In the genomic region with DNA sequence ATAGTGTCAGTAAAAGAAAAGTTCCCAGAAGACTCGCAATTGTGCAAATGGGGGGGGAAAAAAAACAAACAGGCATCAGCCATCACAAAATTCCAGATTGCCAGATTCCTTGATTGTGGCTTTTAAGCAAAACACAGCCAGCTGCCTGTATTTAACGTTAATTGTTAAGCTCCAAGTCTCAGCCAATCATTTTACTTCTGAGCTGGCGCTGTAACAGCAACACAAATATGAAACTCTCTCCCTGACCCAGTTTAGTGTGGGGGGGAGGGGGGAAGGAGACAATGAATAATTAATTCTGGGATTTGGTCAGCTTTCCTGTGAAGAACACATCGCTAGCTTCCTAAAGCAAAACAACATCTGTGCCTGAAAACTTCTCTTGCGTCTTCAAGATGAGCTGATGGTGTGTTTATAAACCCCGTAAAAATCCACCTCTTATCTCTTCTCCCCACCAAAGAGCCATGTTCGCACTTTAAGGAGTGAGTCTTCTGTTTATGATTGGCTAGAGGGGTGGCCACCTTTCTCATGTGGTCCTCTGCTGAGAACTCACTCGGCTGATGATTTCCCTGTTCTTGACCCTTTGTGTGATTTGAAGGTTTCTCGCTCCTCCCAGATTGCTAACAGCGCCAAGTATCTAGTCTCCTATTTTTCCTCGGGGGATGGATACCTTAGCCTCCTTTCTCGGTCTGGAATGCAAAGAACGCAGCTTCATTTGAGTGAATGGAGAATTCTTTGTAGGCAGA, we compare ENCODE assay signal across 8 cellular contexts.
DNase-seq lines count a peak whose midpoint lies in the region; ATAC-seq and TF ChIP-seq lines count a peak whose summit lies in the region.

No MANE protein-coding gene starts in this region.

- H3K27ac ChIP-seq in PC-9 = peak overlapping the region; percentile 20; the same call in 1 of the 2 replicates

- H3K4me3 ChIP-seq in PC-9 (peak overlapping the region; percentile 52), fibroblast of pulmonary artery (replicated peaks; ENCODE audit: low read depth, low read length) (peak overlapping the region; percentile 51)

- intact Hi-C loops in PC-9 (cut with micrococcal nuclease; ENCODE audit: unreplicated experiment) = loop anchor here (1.0 to 5.0 kb wide), 10 partner anchors 35 to 475 kb away; a partner anchor contains a TSS

- H3K36me3 ChIP-seq in PC-9 (ENCODE audit: low read depth) = no peaks in the 10 kb centered on the region

- H2AFZ ChIP-seq in PC-9 = peak overlapping the region; percentile 64

- H4K20me1 ChIP-seq in PC-9 (ENCODE audit: insufficient read depth) = no peaks in the 10 kb centered on the region

- no peaks in the 10 kb centered on the region for H3K9me2 ChIP-seq in PC-9 (ENCODE audit: insufficient read depth)

- H3K27me3 ChIP-seq in PC-9 (ENCODE audit: insufficient read depth, low read depth) = no peaks in the 10 kb centered on the region

- H3F3A ChIP-seq in PC-9 (ENCODE audit: insufficient read depth, low read depth) = peaks cover 7% of the 10 kb centered on the region; the same call in 1 of the 2 replicates

- POLR2A ChIA-PET in PC-9 (lab: Charles Lee; ENCODE audit: unreplicated experiment) = interaction anchor here (0.6 to 1.2 kb wide), 3 partner anchors 158 to 919 kb away, joined by 4 to 6 read pairs (median 5); a partner anchor contains a TSS

- DNase-seq in Daoy (ENCODE audit: low read depth) = peak; percentile 50
- peak; percentile 65 to 71 for DNase-seq in PC-9
- DNase-seq in fibroblast of pulmonary artery (ENCODE audit: low read depth) = peak; percentile 38
- no peak for DNase-seq in omental fat pad (ENCODE audit: low spot score)
- no peak for DNase-seq in Ammon's horn (ENCODE audit: low spot score)
- no peak for DNase-seq in stimulated activated CD4-positive, alpha-beta T cell treated with anti-CD3 and anti-CD28 coated beads, Interleukin-4, amount 100 ng/mL, for 4 hours

- no peaks in the 10 kb centered on the region for H3K9me3 ChIP-seq in PC-9 (ENCODE audit: insufficient read depth, low read depth)

- H3K4me2 ChIP-seq in PC-9 = peak overlapping the region; percentile 74

- H3K79me2 ChIP-seq in PC-9 (ENCODE audit: low read depth) = no peaks in the 10 kb centered on the region

- CTCF ChIA-PET in PC-9 (lab: Charles Lee) = interaction anchor here (0.6 to 1.6 kb wide), 10 partner anchors 35 to 340 kb away, joined by 3 to 8 read pairs (median 4); a partner anchor contains a TSS

- peaks cover 13% of the 10 kb centered on the region for H3K4me1 ChIP-seq in PC-9 (replicated peaks; ENCODE audit: insufficient read depth)

- no TSS peak for BruUV-seq in PC-9 (replicated peaks; lab: Mats Ljungman, UMichigan)

- TF ChIP-seq CTCF in PC-9 (conservative IDR thresholded peaks at IDR 0.05) (no peak), fibroblast of pulmonary artery (IDR thresholded peaks at IDR 0.05; ENCODE audit: low read length, missing control alignments) (no peak), omental fat pad (IDR thresholded peaks at IDR 0.05) (no peak)

- peak; percentile 75 for ATAC-seq in omental fat pad (ENCODE audit: low FRiP score)
- ATAC-seq in HG02798 (IDR thresholded peaks at IDR 0.05; ENCODE audit: poor library complexity, unreplicated experiment) = no peak
- ATAC-seq in HG03432 (IDR thresholded peaks at IDR 0.05; ENCODE audit: unreplicated experiment) = no peak

Comparison
In these comparisons a context has a peak if more than half of its experiments do, and no peak if none do; other contexts are left out.
1. DNase-seq: peak in Daoy (single experiment), PC-9 (2 of 2) and fibroblast of pulmonary artery (single experiment); none in omental fat pad (single experiment), Ammon's horn (single experiment) and stimulated activated CD4-positive, alpha-beta T cell treated with anti-CD3 and anti-CD28 coated beads, Interleukin-4, amount 100 ng/mL, for 4 hours (0 of 2).